In genomic region chr9:99824378-99825157, GRCh38 we compare ENCODE assay signal across 8 cellular contexts. TPM values are rescaled to one million over a fixed set of nuclear protein-coding genes. Genes with fewer than 3 reads are reported as not detected.
A peak's percentile ranks its signal among the peaks of the same experiment; 100 is the strongest.
DNase-seq lines count a peak whose midpoint lies in the region; ATAC-seq and TF ChIP-seq lines count a peak whose summit lies in the region.

No MANE protein-coding gene starts in this region.

- H3K9ac ChIP-seq in BLaER1 = no peak overlapping the region; the same call in 1 of the 2 replicates
- peak overlapping the region; percentile 34 to 37 for H3K9ac ChIP-seq in colonic mucosa (ENCODE audit: low read depth in 2 of 2, low read length in 2 of 2)

- H3K4me3 ChIP-seq in BLaER1 (peak overlapping the region; percentile 84), HFF-Myc (replicated peaks; ENCODE audit: low read depth, low read length) (peak overlapping the region; percentile 73), WI38 (ENCODE audit: low read depth, low read length) (peak overlapping the region; percentile 90), colonic mucosa (peak overlapping the region; percentile 67), lower lobe of right lung (peak overlapping the region; percentile 84)

- TF ChIP-seq CTCF in HFF-Myc (IDR thresholded peaks at IDR 0.05; ENCODE audit: low read depth, low read length, missing control alignments) (peak; percentile 54), WI38 (IDR thresholded peaks at IDR 0.05; ENCODE audit: low read depth, low read length) (no peak), colonic mucosa (IDR thresholded peaks at IDR 0.05) (no peak), lower lobe of right lung (IDR thresholded peaks at IDR 0.05) (peak; percentile 55)

- H3K36me3 ChIP-seq in BLaER1 = no peaks in the 10 kb centered on the region
- H3K36me3 ChIP-seq in colonic mucosa = no peaks in the 10 kb centered on the region
- no peaks in the 10 kb centered on the region for H3K36me3 ChIP-seq in lower lobe of right lung

- H3K9me3 ChIP-seq in BLaER1 (no peaks in the 10 kb centered on the region), colonic mucosa (no peaks in the 10 kb centered on the region), lower lobe of right lung (no peaks in the 10 kb centered on the region)

- H3K27ac ChIP-seq in BLaER1 (no peak overlapping the region), colonic mucosa (no peak overlapping the region), lower lobe of right lung (no peak overlapping the region)

- no peak for DNase-seq in HFF-Myc (ENCODE audit: extremely low read depth, low read depth)
- peak; percentile 36 for DNase-seq in colonic mucosa
- DNase-seq in lower lobe of right lung = peak; percentile 57
- peak; percentile 27 to 47 for DNase-seq in stimulated activated CD8-positive, alpha-beta memory T cell treated with anti-CD3 and anti-CD28 coated beads, Interleukin-7, amount 100 ng/mL, for 1 hour (ENCODE audit: low read depth in 2 of 2)

- no peak for ATAC-seq in lower lobe of right lung
- ATAC-seq in GM18858 (IDR thresholded peaks at IDR 0.05; ENCODE audit: unreplicated experiment) = no peak
- no peak for ATAC-seq in HG02610 (IDR thresholded peaks at IDR 0.05; ENCODE audit: unreplicated experiment)

- H3K27me3 ChIP-seq in BLaER1 (peaks cover 73% of the 10 kb centered on the region), colonic mucosa (peaks cover 68% of the 10 kb centered on the region), lower lobe of right lung (ENCODE audit: low read depth) (peaks cover 51% of the 10 kb centered on the region)

- intact Hi-C loops in colonic mucosa (cut with DNase I) (loop anchor here (5.0 kb wide), 1 partner anchor 83 kb away; the partner anchor contains the start of gene STX17), lower lobe of right lung (cut with DNase I) (no loop called here)

- H3K4me1 ChIP-seq in BLaER1 = peaks cover 35% of the 10 kb centered on the region
- H3K4me1 ChIP-seq in colonic mucosa = peaks cover 10% of the 10 kb centered on the region
- peaks cover 47% of the 10 kb centered on the region for H3K4me1 ChIP-seq in lower lobe of right lung

- peak overlapping the region; percentile 92 for H3K4me2 ChIP-seq in BLaER1

- peaks cover 46% of the 10 kb centered on the region for H4K20me1 ChIP-seq in BLaER1

RNA-seq across cellular contexts. Expression of gene NR4A3, which starts 2.9 kb away (rescaled TPM):
- total RNA-seq in colonic mucosa (1 to 10 TPM in 1 of 2 donors, under 1 TPM in 1; 0.10 to 3.9 TPM), lower lobe of right lung (1.7 TPM)

Comparison
In these comparisons a context has a peak if more than half of its experiments do, and no peak if none do; other contexts are left out.
1. CTCF ChIP-seq: peak in HFF-Myc (single experiment) and lower lobe of right lung (single experiment); none in WI38 (single experiment) and colonic mucosa (single experiment).
2. Peak in every context shown above with its lines, with median percentiles within 50 percentile points of each other: H3K4me3 ChIP-seq.